8 cellular contexts compared by ENCODE assay signal in genomic region chr5:154753792-154754191, GRCh38. TPM values are rescaled to one million over a fixed set of nuclear protein-coding genes. Genes with fewer than 3 reads are reported as not detected.
A peak's percentile ranks its signal among the peaks of the same experiment; 100 is the strongest.
DNase-seq lines count a peak whose midpoint lies in the region; ATAC-seq and FAIRE-seq lines count a peak whose summit lies in the region.

No MANE protein-coding gene starts in this region.

- no peak for ATAC-seq in naive thymus-derived CD8-positive, alpha-beta T cell
- no peak for ATAC-seq in HG03457 (IDR thresholded peaks at IDR 0.05; ENCODE audit: unreplicated experiment)

- no peaks in the 10 kb centered on the region for H3K36me3 Mint-ChIP-seq in naive thymus-derived CD8-positive, alpha-beta T cell

- H3K27ac Mint-ChIP-seq in naive thymus-derived CD8-positive, alpha-beta T cell, result peak overlapping the region; percentile 92 to 99 (median 98)

- H3K4me1 Mint-ChIP-seq in naive thymus-derived CD8-positive, alpha-beta T cell, result peaks cover 21 to 37% (median 29%) of the 10 kb centered on the region in 4 donors

- POLR2A ChIA-PET in naive thymus-derived CD8-positive, alpha-beta T cell (lab: Charles Lee), result interaction anchor here (0.6 to 2.4 kb wide), 2 partner anchors 75 to 104 kb away, joined by 3 to 12 read pairs; partner anchors contain the start of gene CNOT8

- H3K9me3 Mint-ChIP-seq in naive thymus-derived CD8-positive, alpha-beta T cell, result no peaks in the 10 kb centered on the region

- peak; percentile 11 for FAIRE-seq in GM19239 (lab: Jason Lieb, UNC)

- no peaks in the 10 kb centered on the region for H3K27me3 Mint-ChIP-seq in naive thymus-derived CD8-positive, alpha-beta T cell

- no peak for DNase-seq in GM19239 (ENCODE audit: insufficient read length, low spot score)
- DNase-seq in RPMI7951 (ENCODE audit: low read depth), result peak; percentile 70
- DNase-seq in epithelial cell of prostate (ENCODE audit: low read depth, low spot score), result no peak
- no peak for DNase-seq in naive thymus-derived CD8-positive, alpha-beta T cell
- no peak for DNase-seq in NCI-H345 treated with DMSO at 0.1 percent for 48 hours (lab: John Stamatoyannopoulos, UW; ENCODE audit: unreplicated experiment)
- DNase-seq in effector CD4-positive, alpha-beta T cell, result no peak
- no peak for DNase-seq in NCI-H2029 (lab: John Stamatoyannopoulos, UW)

- H3K4me3 Mint-ChIP-seq in naive thymus-derived CD8-positive, alpha-beta T cell, result peak overlapping the region; percentile 83 to 94 (median 92)

- H3K27ac ChIP-seq in epithelial cell of prostate, result peak overlapping the region; percentile 85

RNA-seq across cellular contexts. Expression of gene LARP1, which starts 1.4 kb away (rescaled TPM):
- 32.4 and 33.5 TPM in 2 replicates for total RNA-seq in RPMI7951 (2014; rRNA removed; shearing (Covaris generic))
- 100 to 1,000 TPM; 177 to 180 TPM for total RNA-seq in naive thymus-derived CD8-positive, alpha-beta T cell
- 10 to 100 TPM; 10.9 to 29.4 (median 13.8) TPM for polyA plus RNA-seq in naive thymus-derived CD8-positive, alpha-beta T cell
